Comparison of ENCODE assay signal across 2 cellular contexts in the genomic region with DNA sequence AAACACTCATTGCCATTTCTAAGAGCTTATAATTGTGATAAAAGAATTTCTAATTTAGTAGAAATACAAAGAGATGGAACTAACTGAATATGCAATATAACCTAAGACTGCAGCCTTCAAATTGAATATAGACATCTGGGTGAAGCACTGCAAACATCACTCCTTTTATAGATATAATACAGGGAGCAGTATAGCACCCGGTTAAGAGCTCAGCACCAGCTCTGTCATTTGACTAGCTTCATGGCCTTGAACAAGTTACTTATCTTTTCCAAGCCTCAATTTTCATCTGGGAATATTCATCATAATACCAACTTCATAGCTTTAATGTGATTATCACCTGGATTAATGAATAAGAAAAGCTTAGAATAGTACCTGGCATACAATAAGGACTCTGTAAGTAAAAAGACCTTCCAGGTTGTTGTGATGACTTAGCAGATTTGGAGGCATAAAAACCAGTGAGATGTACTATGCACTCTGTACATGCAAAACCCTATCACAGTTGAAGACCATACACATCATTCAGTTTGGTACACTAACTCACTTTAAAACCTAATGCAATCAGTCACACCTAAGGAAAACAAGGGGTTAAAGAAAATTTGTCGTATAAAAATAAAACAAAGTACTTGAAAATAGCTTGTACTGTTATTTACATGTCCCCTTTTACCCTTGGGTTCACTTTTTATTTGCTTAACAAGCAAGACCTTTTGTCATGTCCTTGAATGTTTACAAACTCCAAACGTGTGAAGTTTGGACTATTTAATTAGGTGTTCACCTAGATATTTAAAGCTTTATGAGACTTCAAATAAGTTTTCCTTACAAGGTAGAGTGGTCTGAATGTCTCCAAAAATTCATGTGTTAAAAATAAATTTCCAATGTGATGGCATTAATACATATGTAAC.
A peak's percentile ranks its signal among the peaks of the same experiment; 100 is the strongest.
TF ChIP-seq lines count a peak whose summit lies in the region.

No MANE protein-coding gene starts in this region.

TF ChIP-seq in A549, 52 proteins besides CTCF, POLR2A, EP300 and RAD21:
- TF ChIP-seq CBX2 (IDR thresholded peaks at IDR 0.05; ENCODE audit: borderline replicate concordance, low read depth) (no peak), MAFK (IDR thresholded peaks at IDR 0.05; ENCODE audit: partially characterized antibody) (peak; percentile 49)

TF ChIP-seq in IMR-90, 13 proteins besides CTCF, POLR2A, EP300 and RAD21:
- TF ChIP-seq MAFK (IDR thresholded peaks at IDR 0.05; ENCODE audit: low read depth, low read length): peak; percentile 35
- TF ChIP-seq, protein P1, sequence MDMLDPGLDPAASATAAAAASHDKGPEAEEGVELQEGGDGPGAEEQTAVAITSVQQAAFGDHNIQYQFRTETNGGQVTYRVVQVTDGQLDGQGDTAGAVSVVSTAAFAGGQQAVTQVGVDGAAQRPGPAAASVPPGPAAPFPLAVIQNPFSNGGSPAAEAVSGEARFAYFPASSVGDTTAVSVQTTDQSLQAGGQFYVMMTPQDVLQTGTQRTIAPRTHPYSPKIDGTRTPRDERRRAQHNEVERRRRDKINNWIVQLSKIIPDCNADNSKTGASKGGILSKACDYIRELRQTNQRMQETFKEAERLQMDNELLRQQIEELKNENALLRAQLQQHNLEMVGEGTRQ (IDR thresholded peaks at IDR 0.05; ENCODE audit: low read depth, low read length): no peak
